ENCODE assay signal across 22 cellular contexts in the genomic region with DNA sequence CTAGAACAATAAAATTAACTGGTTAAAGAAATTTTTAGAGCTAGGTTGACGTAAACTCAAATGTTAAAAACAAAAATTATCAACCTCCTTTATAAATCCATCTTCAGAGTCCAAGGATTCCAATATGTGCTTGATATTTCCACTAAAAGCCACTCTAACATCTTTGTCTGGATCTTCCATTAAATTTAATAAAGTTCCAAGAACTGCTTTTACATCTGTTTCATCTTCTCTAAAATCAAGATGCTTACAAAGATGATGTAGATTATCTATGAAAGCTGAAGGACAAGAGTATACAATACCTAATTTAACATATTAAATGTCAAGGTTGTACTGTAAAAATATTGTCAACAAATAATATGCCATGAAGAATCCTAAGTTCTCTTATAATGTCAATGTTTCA. TPM values are rescaled to one million over a fixed set of nuclear protein-coding genes. Genes with fewer than 3 reads are reported as not detected.
DNase-seq lines count a peak whose midpoint lies in the region; ATAC-seq, FAIRE-seq and TF ChIP-seq lines count a peak whose summit lies in the region.
"Had no signal": no experiment of that assay in that cellular context is flagged by ENCODE, and none has a peak within 500 bp of the region (broad histone marks: within the 10 kb centered on the region; RNA-seq: fewer than 3 reads in every experiment).

No MANE protein-coding gene starts in this region.

- H3K4me1 ChIP-seq in small intestine (ENCODE audit: control insufficient read depth in 2 of 2, insufficient read depth in 1 of 2, low read depth in 1 of 2, low read length in 1 of 2) (no peaks in the 10 kb centered on the region), PC-3 (ENCODE audit: insufficient read depth, low read length) (no peaks in the 10 kb centered on the region)
- H3K4me1 ChIP-seq: BLaER1 treated with 17β-estradiol and CSF1 and Interleukin-3, amounts not matched to agents 10 nM and 100 nM; Caco-2 had no signal

- TF ChIP-seq CTCF in VCaP (conservative IDR thresholded peaks at IDR 0.05) = no peak
- no peak for TF ChIP-seq CTCF in PC-3 (conservative IDR thresholded peaks at IDR 0.05; ENCODE audit: low read depth, low read length)

- no peaks in the 10 kb centered on the region for H3K9me3 ChIP-seq in small intestine (ENCODE audit: control insufficient read depth, low read depth)
- H3K9me3 ChIP-seq in PC-3 (ENCODE audit: low read length) = no peaks in the 10 kb centered on the region
- H3K9me3 ChIP-seq: Caco-2 had no signal

- WGBS in small intestine, 3 donors = 97% methylated on average over 1 of the region's 1 CpG

- H3K27me3 Mint-ChIP-seq in immature natural killer cell (ENCODE audit: low read depth in 3 of 3) = peaks cover 0 to 2% (median 0%) of the 10 kb centered on the region in 3 donors
- H3K27me3 Mint-ChIP-seq: B cell; CD4-positive, alpha-beta T cell had no signal

- CTCF ChIA-PET in PC-3 (lab: Charles Lee) = no interaction called here

- H3K79me2 ChIP-seq in PC-3 (ENCODE audit: low read length) = no peaks in the 10 kb centered on the region

- no peaks in the 10 kb centered on the region for H3K27me3 ChIP-seq in small intestine (ENCODE audit: control insufficient read depth in 2 of 2, insufficient read depth in 2 of 2, low read length in 2 of 2)
- H3K27me3 ChIP-seq in PC-3 (ENCODE audit: low read length) = no peaks in the 10 kb centered on the region
- H3K27me3 ChIP-seq: BLaER1 treated with 17β-estradiol and CSF1 and Interleukin-3, amounts not matched to agents 10 nM and 100 nM had no signal

- POLR2A ChIA-PET in PC-3 (lab: Charles Lee; ENCODE audit: unreplicated experiment) = no interaction called here

- peak; percentile 19 for FAIRE-seq in G401.6 (lab: Jason Lieb, UNC)
- FAIRE-seq in small intestine (lab: Jason Lieb, UNC) = peak; percentile 33
- FAIRE-seq: A204.1, D721Med, GM12878, GM12892, GM18507 had no signal

- ATAC-seq in PC-3 = no peak
- ATAC-seq: CD8-positive, alpha-beta T cell; GM12878 had no signal

- H3K4me1 Mint-ChIP-seq in immature natural killer cell = peaks cover 1 to 8% of the 10 kb centered on the region in 2 donors
- H3K4me1 Mint-ChIP-seq: B cell had no signal

- no TSS peak for BruUV-seq in PC-3 (replicated peaks; lab: Mats Ljungman, UMichigan)

- H3K9ac ChIP-seq in PC-3 (ENCODE audit: low read length) = no peak overlapping the region
- H3K9ac ChIP-seq: BLaER1 treated with 17β-estradiol and CSF1 and Interleukin-3, amounts not matched to agents 10 nM and 100 nM had no signal

- intact Hi-C loops in PC-3 (cut with micrococcal nuclease) = loop anchor here (5.0 kb wide), 1 partner anchor 41 kb away; no protein-coding TSS in a partner anchor

- no peaks in the 10 kb centered on the region for H3K9me2 ChIP-seq in PC-3 (replicated peaks; ENCODE audit: low read length)

- H2AFZ ChIP-seq in PC-3 (ENCODE audit: low read length) = no peak overlapping the region

- H3K4me3 Mint-ChIP-seq in immature natural killer cell = no peak overlapping the region
- H3K4me3 Mint-ChIP-seq: B cell; CD4-positive, alpha-beta T cell; CD8-positive, alpha-beta T cell had no signal

- no peak overlapping the region for H3K4me2 ChIP-seq in PC-3 (ENCODE audit: low read length)
- H3K4me2 ChIP-seq: BLaER1 treated with 17β-estradiol and CSF1 and Interleukin-3, amounts not matched to agents 10 nM and 100 nM had no signal

- H3K36me3 ChIP-seq in small intestine (ENCODE audit: control insufficient read depth in 2 of 2, insufficient read depth in 2 of 2, low read length in 2 of 2) (peaks cover 3 to 6% of the 10 kb centered on the region in 2 donors), PC-3 (ENCODE audit: low read depth, low read length) (peaks cover 11% of the 10 kb centered on the region)

- H3K9me3 Mint-ChIP-seq in immature natural killer cell = no peaks in the 10 kb centered on the region
- H3K9me3 Mint-ChIP-seq: CD4-positive, alpha-beta T cell had no signal

- peaks cover 31 to 55% (median 51%) of the 10 kb centered on the region in 3 donors for H3K36me3 Mint-ChIP-seq in immature natural killer cell

- H3K4me3 ChIP-seq in small intestine (ENCODE audit: low read depth in 1 of 2, low read length in 2 of 2) = no peak overlapping the region
- no peak overlapping the region for H3K4me3 ChIP-seq in PC-3 (ENCODE audit: low read length)
- H3K4me3 ChIP-seq: BLaER1 treated with 17β-estradiol and CSF1 and Interleukin-3, amounts not matched to agents 10 nM and 100 nM; GM12878 had no signal

- DNase-seq in small intestine (no peak), immature natural killer cell (no peak), PC-3 (no peak), NCI-H748 treated with DMSO at 0.1 percent for 48 hours (lab: John Stamatoyannopoulos, UW) (no peak)
- DNase-seq: 8988T; AML-193; Caco-2; Calu3; CD4-positive, alpha-beta T cell; CD8-positive, alpha-beta T cell; DMS79 treated with DMSO at 0.1 percent for 48 hours; GDM1 had no signal

- no peaks in the 10 kb centered on the region for H4K20me1 ChIP-seq in PC-3 (ENCODE audit: low read length)
- H4K20me1 ChIP-seq: BLaER1 treated with 17β-estradiol and CSF1 and Interleukin-3, amounts not matched to agents 10 nM and 100 nM had no signal

- no peaks in the 10 kb centered on the region for H3F3A ChIP-seq in PC-3 (ENCODE audit: low read length, unreplicated experiment)

- H3K27ac ChIP-seq in VCaP = peak overlapping the region; percentile 51
- H3K27ac ChIP-seq in small intestine (ENCODE audit: low read depth in 1 of 2, low read length in 1 of 2) = no peak overlapping the region
- H3K27ac ChIP-seq in PC-3 (ENCODE audit: low read length) = no peak overlapping the region
- H3K27ac ChIP-seq: BLaER1 treated with 17β-estradiol and CSF1 and Interleukin-3, amounts not matched to agents 10 nM and 100 nM; C4-2B had no signal

- H3K27ac Mint-ChIP-seq in immature natural killer cell = no peak overlapping the region
- H3K27ac Mint-ChIP-seq: B cell; CD4-positive, alpha-beta T cell; CD8-positive, alpha-beta T cell had no signal

RNA-seq across cellular contexts. Expression of a gene that starts 24.8 kb away (rescaled TPM):
- 1 to 10 TPM; 3.5 to 9.6 (median 5.1) TPM for polyA plus RNA-seq in small intestine
- polyA plus RNA-seq in immature natural killer cell = 10 to 100 TPM in 2 of 3 donors, 1 to 10 TPM in 1; 9.8 to 14.4 (median 10.1) TPM
- 15.6 and 25.7 TPM in 2 replicates for total RNA-seq in PC-3 (2014; rRNA removed)

RNA-seq across cellular contexts. Expression of a gene that starts 42.5 kb away (rescaled TPM):
- polyA plus RNA-seq in small intestine = 100 to 1,000 TPM in 2 of 3 donors, 10 to 100 TPM in 1; 63.0 to 298 (median 279) TPM
- 1 to 10 TPM; 1.9 to 6.2 (median 5.4) TPM for polyA plus RNA-seq in immature natural killer cell
- total RNA-seq in PC-3 (2014; rRNA removed) = 18.7 and 20.1 TPM in 2 replicates

Comparison
In these comparisons a context has a peak if more than half of its experiments do, and no peak if none do; other contexts are left out.
1. RNA of a gene that starts 42.5 kb away (polyA plus RNA-seq): 63.0 to 298 TPM in small intestine; 1.9 to 6.2 TPM in immature natural killer cell; every median in the first group is over 4 times any median in the second.